Comparison of ENCODE assay signal across 28 cellular contexts in the genomic region with DNA sequence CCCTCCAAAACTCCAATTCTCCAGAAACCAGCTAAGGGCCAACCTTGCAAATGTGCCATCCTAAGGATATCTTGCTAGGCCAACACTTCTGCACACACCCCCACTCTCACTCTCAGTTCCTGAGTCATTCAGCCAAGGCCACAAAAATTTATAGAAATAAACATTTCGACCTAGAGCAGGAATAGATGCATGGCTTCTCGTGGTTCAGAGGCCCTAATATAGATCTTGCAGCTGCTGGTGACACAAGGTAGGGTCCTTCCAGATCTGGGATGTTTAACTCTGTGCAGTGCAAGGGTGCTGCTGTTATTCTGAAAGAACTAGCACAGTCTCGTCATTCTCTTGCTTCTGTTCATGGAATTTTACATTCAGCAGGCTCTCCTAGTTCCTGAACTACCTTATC.
"Had no signal": no experiment of that assay in that cellular context is flagged by ENCODE, and none has a peak within 500 bp of the region (broad histone marks: within the 10 kb centered on the region; RNA-seq: fewer than 3 reads in every experiment).

No MANE protein-coding gene starts in this region.

- H3K4me2 ChIP-seq: smooth muscle cell had no signal

- DNase-seq: activated CD4-positive, alpha-beta T cell treated with anti-CD3 and anti-CD28 coated beads for 36 hours; activated CD4-positive, alpha-beta T cell treated with anti-CD3 and anti-CD28 coated beads, Interleukin-2, amount 50 U/mL, for 4 hours; activated CD4-positive, CD25-positive, alpha-beta regulatory T cell; activated gamma-delta T cell treated with Interleukin-2 at 50 U/mL for 16 hours; activated naive CD4-positive, alpha-beta T cell treated with anti-CD3 and anti-CD28 coated beads, Interleukin-2, amount 50 U/mL, for 16 hours; activated T-cell treated with anti-CD3 and anti-CD28 coated beads, Interleukin-2, amount 50 U/mL, for 4 hours; foreskin melanocyte; left ventricle myocardium inferior; mucosa of descending colon; retina; sigmoid colon; stimulated activated CD4-positive, alpha-beta T cell treated with anti-CD3 and anti-CD28 coated beads, Interleukin-1b, Interleukin-23, amount 100 ng/mL, for 48 hours; stimulated activated CD4-positive, alpha-beta T cell treated with anti-CD3 and anti-CD28 coated beads, Interleukin-4, amount 100 ng/mL, for 4 hours; stimulated activated CD8-positive, alpha-beta memory T cell treated with anti-CD3 and anti-CD28 coated beads, Interleukin-4, amount 100 ng/mL, for 48 hours; stimulated activated naive B cell treated with anti-CD40 and anti-IgM and Interleukin-4, amounts not matched to agents 10 μg/mL and 1 μg/mL and 100 μg/mL, for 72 hours; T-helper 1 cell; transverse colon had no signal

- H3K4me1 Mint-ChIP-seq: activated CD4-positive, alpha-beta T cell treated with anti-CD3 and anti-CD28 coated beads for 36 hours; activated T-helper 17 cell treated with anti-CD3 and anti-CD28 coated beads, Interleukin-2, amount 50 U/mL, for 72 hours; central memory CD8-positive, alpha-beta T cell; nephron; stimulated activated naive B cell treated with anti-CD40 and anti-IgM and Interleukin-4, amounts not matched to agents 10 μg/mL and 1 μg/mL and 100 μg/mL, for 72 hours had no signal

- H3K4me3 ChIP-seq: esophagus muscularis mucosa, left ventricle myocardium inferior, lung, mucosa of descending colon, prostate gland, sigmoid colon, smooth muscle cell, transverse colon had no signal

- H3K27ac ChIP-seq: esophagus muscularis mucosa, left ventricle myocardium inferior, prostate gland, sigmoid colon, transverse colon had no signal

- H3K36me3 Mint-ChIP-seq: stimulated activated naive B cell treated with anti-CD40 and anti-IgM and Interleukin-4, amounts not matched to agents 10 μg/mL and 1 μg/mL and 100 μg/mL, for 72 hours had no signal

- FAIRE-seq: bronchial epithelial cell, islet of Langerhans had no signal

- H3K9me3 Mint-ChIP-seq: dendritic cell treated with granulocyte-macrophage colony-stimulating factor and Interleukin-4, amounts not matched to agents 40 ng/mL and 50 ng/mL, for 4 days had no signal

- H3K27me3 ChIP-seq: esophagus muscularis mucosa, sigmoid colon, transverse colon had no signal

- H3K27me3 Mint-ChIP-seq: activated CD4-positive, alpha-beta T cell treated with anti-CD3 and anti-CD28 coated beads for 36 hours; activated T-helper 17 cell treated with anti-CD3 and anti-CD28 coated beads, Interleukin-2, amount 50 U/mL, for 72 hours; central memory CD8-positive, alpha-beta T cell; dendritic cell treated with granulocyte-macrophage colony-stimulating factor and Interleukin-4, amounts not matched to agents 40 ng/mL and 50 ng/mL, for 4 days; stimulated activated naive B cell treated with anti-CD40 and anti-IgM and Interleukin-4, amounts not matched to agents 10 μg/mL and 1 μg/mL and 100 μg/mL, for 72 hours had no signal

- H3K4me3 Mint-ChIP-seq: activated CD4-positive, alpha-beta T cell treated with anti-CD3 and anti-CD28 coated beads for 36 hours; activated T-cell treated with anti-CD3 and anti-CD28 coated beads, Interleukin-2, amount 50 U/mL, for 4 hours; activated T-helper 17 cell treated with anti-CD3 and anti-CD28 coated beads, Interleukin-2, amount 50 U/mL, for 72 hours; central memory CD8-positive, alpha-beta T cell; dendritic cell treated with granulocyte-macrophage colony-stimulating factor and Interleukin-4, amounts not matched to agents 40 ng/mL and 50 ng/mL, for 4 days; nephron; stimulated activated naive B cell treated with anti-CD40 and anti-IgM and Interleukin-4, amounts not matched to agents 10 μg/mL and 1 μg/mL and 100 μg/mL, for 72 hours; T-helper 2 cell treated with Interferon-gamma antibody and Interleukin-4, amounts not matched to agents 5 μg/mL and 100 μg/mL, for 36 hours had no signal

- H3K9me3 ChIP-seq: left ventricle myocardium inferior, prostate gland, transverse colon had no signal

- H3K27ac Mint-ChIP-seq: activated CD4-positive, alpha-beta T cell treated with anti-CD3 and anti-CD28 coated beads for 36 hours; activated T-helper 17 cell treated with anti-CD3 and anti-CD28 coated beads, Interleukin-2, amount 50 U/mL, for 72 hours; dendritic cell treated with granulocyte-macrophage colony-stimulating factor and Interleukin-4, amounts not matched to agents 40 ng/mL and 50 ng/mL, for 4 days; nephron; stimulated activated naive B cell treated with anti-CD40 and anti-IgM and Interleukin-4, amounts not matched to agents 10 μg/mL and 1 μg/mL and 100 μg/mL, for 72 hours; T-helper 2 cell treated with Interferon-gamma antibody and Interleukin-4, amounts not matched to agents 5 μg/mL and 100 μg/mL, for 36 hours had no signal

- H3K36me3 ChIP-seq: esophagus muscularis mucosa, left ventricle myocardium inferior, prostate gland, sigmoid colon, transverse colon had no signal

- H3K4me1 ChIP-seq: esophagus muscularis mucosa, left ventricle myocardium inferior, prostate gland, sigmoid colon, transverse colon had no signal

- ATAC-seq: activated CD4-positive, alpha-beta T cell treated with anti-CD3 and anti-CD28 coated beads for 36 hours; activated T-cell treated with anti-CD3 and anti-CD28 coated beads, Interleukin-2, amount 50 U/mL, for 4 hours; activated T-helper 17 cell treated with anti-CD3 and anti-CD28 coated beads, Interleukin-2, amount 50 U/mL, for 72 hours; mucosa of descending colon had no signal
